ENCODE assay signal across 8 cellular contexts in the genomic region with DNA sequence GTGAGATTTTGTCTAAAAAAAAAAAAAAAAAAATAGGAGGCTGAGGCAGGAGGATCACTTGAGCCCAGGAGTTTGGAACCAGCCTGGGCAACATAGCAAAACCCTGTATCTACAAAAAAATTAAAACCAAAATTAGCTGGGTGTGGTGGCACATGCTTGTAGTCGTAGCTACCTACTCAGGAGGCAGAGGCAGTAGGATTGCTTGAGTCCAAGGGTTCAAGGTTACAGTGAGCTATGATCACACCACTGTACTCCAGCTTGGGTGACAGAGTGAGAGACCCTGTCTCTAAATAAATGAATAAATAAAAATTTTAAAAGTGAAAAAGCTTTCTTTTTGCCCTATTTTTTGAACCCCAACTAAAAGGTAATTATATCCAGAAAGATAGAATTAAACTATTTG.
"Had no signal": no experiment of that assay in that cellular context is flagged by ENCODE, and none has a peak within 500 bp of the region (broad histone marks: within the 10 kb centered on the region; RNA-seq: fewer than 3 reads in every experiment).

No MANE protein-coding gene starts in this region.

- FAIRE-seq: H1, H54 had no signal

- H3K27ac ChIP-seq: HL-60 had no signal

- H2AFZ ChIP-seq: GM23338 had no signal

- ATAC-seq: GM23338 had no signal

- H3K4me1 Mint-ChIP-seq: GM23338, H9 had no signal

- H3K27ac Mint-ChIP-seq: GM23338, H9 had no signal

- DNase-seq: H9, HCEC 1CT, IMR-90, KBM-7 had no signal

- H3K4me3 ChIP-seq: GM23338 had no signal

- H3K4me2 ChIP-seq: GM23338 had no signal

- H3K4me3 Mint-ChIP-seq: GM23338, H9 had no signal

- H3K9me3 Mint-ChIP-seq: GM23338, H9 had no signal
